ENCODE assay signal across 13 cellular contexts in the genomic region with DNA sequence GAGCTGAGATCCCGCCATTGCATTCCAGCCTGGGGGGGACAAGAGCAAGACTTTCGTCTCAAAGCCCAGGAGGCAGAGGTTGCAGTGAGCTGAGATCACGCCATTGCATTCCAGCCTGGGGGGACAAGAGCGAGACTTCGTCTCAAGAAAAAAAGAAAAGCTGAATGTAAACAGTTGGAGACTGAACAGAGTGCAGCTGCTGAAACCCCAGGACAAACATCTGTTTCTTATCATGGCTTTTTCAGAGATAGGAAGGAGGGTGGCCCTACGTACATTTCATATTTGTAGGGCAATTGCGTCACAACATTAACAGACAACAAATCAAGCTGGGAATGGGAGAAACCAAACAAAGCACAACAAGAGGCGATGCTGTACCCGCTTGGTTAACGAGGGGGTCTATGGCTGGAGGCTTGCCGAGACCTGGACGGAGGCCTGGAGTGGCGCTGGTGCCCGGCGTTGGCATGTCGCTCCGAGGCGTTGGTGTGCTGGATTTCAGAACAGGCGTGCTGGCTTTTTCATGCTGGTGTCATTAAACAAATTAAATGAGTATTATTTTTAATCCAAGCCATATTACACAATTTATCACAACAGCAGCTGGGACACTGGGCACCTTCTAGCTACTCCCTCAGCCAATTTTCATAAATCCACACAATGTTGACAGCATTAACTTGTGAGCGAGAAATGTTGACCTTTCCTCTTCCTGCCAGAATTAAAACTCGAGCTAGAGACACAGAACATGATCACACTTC.
A peak's percentile ranks its signal among the peaks of the same experiment; 100 is the strongest.
DNase-seq lines count a peak whose midpoint lies in the region; ATAC-seq and TF ChIP-seq lines count a peak whose summit lies in the region.
"Had no signal": no experiment of that assay in that cellular context is flagged by ENCODE, and none has a peak within 500 bp of the region (broad histone marks: within the 10 kb centered on the region; RNA-seq: fewer than 3 reads in every experiment).

No MANE protein-coding gene starts in this region.

- H3K79me2 ChIP-seq in parathyroid adenoma, result no peaks in the 10 kb centered on the region

- no peak for TF ChIP-seq CTCF in heart left ventricle (IDR thresholded peaks at IDR 0.05)
- no peak for TF ChIP-seq CTCF in parathyroid adenoma (IDR thresholded peaks at IDR 0.05)

- TF ChIP-seq POLR2A in heart left ventricle (IDR thresholded peaks at IDR 0.05), result no peak

- peaks cover 3% of the 10 kb centered on the region for H3K4me1 Mint-ChIP-seq in activated CD4-positive, alpha-beta T cell treated with anti-CD3 and anti-CD28 coated beads for 36 hours
- H3K4me1 Mint-ChIP-seq: activated naive CD4-positive, alpha-beta T cell treated with anti-CD3 and anti-CD28 coated beads, Interleukin-2, amount 10 ng/mL, durations not matched to agents 7 days and 5 days; CD4-positive, CD25-positive, alpha-beta regulatory T cell had no signal

- peak; percentile 78 to 92 (median 86) for ATAC-seq in heart left ventricle
- ATAC-seq in HG03460 (IDR thresholded peaks at IDR 0.05; ENCODE audit: unreplicated experiment), result no peak
- ATAC-seq in activated CD4-positive, alpha-beta T cell treated with anti-CD3 and anti-CD28 coated beads for 36 hours, result no peak
- ATAC-seq in HG03159 (IDR thresholded peaks at IDR 0.05; ENCODE audit: unreplicated experiment), result no peak

- H3K9me3 ChIP-seq in heart left ventricle (no peaks in the 10 kb centered on the region), parathyroid adenoma (ENCODE audit: control insufficient read depth, low read length) (no peaks in the 10 kb centered on the region)

- CTCF ChIA-PET in activated CD4-positive, alpha-beta T cell treated with anti-CD3 and anti-CD28 coated beads for 36 hours (lab: Charles Lee), result no interaction called here

- peak; percentile 57 for DNase-seq in Ammon's horn (ENCODE audit: low spot score)
- DNase-seq in anterior cingulate cortex (lab: John Stamatoyannopoulos, UW), result peak in 41 of 58 donors; percentile 7 to 70 (median 32)
- DNase-seq in heart left ventricle, result peak in 4 of 5 donors; percentile 41 to 66 (median 49)
- DNase-seq in stimulated activated CD4-positive, alpha-beta T cell treated with anti-CD3 and anti-CD28 coated beads, Interleukin-2, amount 100 ng/mL, for 24 hours, result no peak
- DNase-seq in activated CD4-positive, alpha-beta T cell treated with anti-CD3 and anti-CD28 coated beads for 36 hours, result no peak
- DNase-seq: activated naive CD4-positive, alpha-beta T cell treated with anti-CD3 and anti-CD28 coated beads, Interleukin-2, amount 10 ng/mL, durations not matched to agents 7 days and 5 days; CD4-positive, CD25-positive, alpha-beta regulatory T cell; stimulated activated CD8-positive, alpha-beta memory T cell treated with anti-CD3 and anti-CD28 coated beads, Interleukin-4, amount 100 ng/mL, for 48 hours had no signal

- H3K27me3 ChIP-seq in heart left ventricle, result no peaks in the 10 kb centered on the region
- no peaks in the 10 kb centered on the region for H3K27me3 ChIP-seq in parathyroid adenoma (ENCODE audit: control insufficient read depth, insufficient read depth, low read length)

- WGBS in heart left ventricle, 4 donors, result 63 to 78% (median 70%) methylated on average over 21 of the region's 21 CpGs

- intact Hi-C loops in heart left ventricle (cut with DNase I), result loop anchor here in 4 of 10 donors (5.0 to 10.0 kb wide), 4 partner anchors 74 to 872 kb away; partner anchors contain the start of gene TLE1 (in 2 of the 4)
- intact Hi-C loops in activated CD4-positive, alpha-beta T cell treated with anti-CD3 and anti-CD28 coated beads for 36 hours (cut with DNase I, micrococcal nuclease), result no loop called here

- H3K4me3 Mint-ChIP-seq in activated CD4-positive, alpha-beta T cell treated with anti-CD3 and anti-CD28 coated beads for 36 hours, result no peak overlapping the region
- H3K4me3 Mint-ChIP-seq: activated naive CD4-positive, alpha-beta T cell treated with anti-CD3 and anti-CD28 coated beads, Interleukin-2, amount 10 ng/mL, durations not matched to agents 7 days and 5 days; CD4-positive, CD25-positive, alpha-beta regulatory T cell; IgD-negative memory B cell had no signal

- H3K27ac Mint-ChIP-seq in activated CD4-positive, alpha-beta T cell treated with anti-CD3 and anti-CD28 coated beads for 36 hours, result no peak overlapping the region
- H3K27ac Mint-ChIP-seq: activated naive CD4-positive, alpha-beta T cell treated with anti-CD3 and anti-CD28 coated beads, Interleukin-2, amount 10 ng/mL, durations not matched to agents 7 days and 5 days; CD4-positive, CD25-positive, alpha-beta regulatory T cell; IgD-negative memory B cell had no signal

- no peak overlapping the region for H3K4me2 ChIP-seq in parathyroid adenoma (ENCODE audit: low read length)

- H3K27ac ChIP-seq in heart left ventricle, result peak overlapping the region; percentile 50 to 96 (median 78)
- H3K27ac ChIP-seq in parathyroid adenoma, result peak overlapping the region; percentile 59
- H3K27ac ChIP-seq: VCaP had no signal

- H3K4me1 ChIP-seq in heart left ventricle, result peaks cover 0 to 28% (median 11%) of the 10 kb centered on the region in 12 donors
- no peaks in the 10 kb centered on the region for H3K4me1 ChIP-seq in parathyroid adenoma

- H3K4me3 ChIP-seq in heart left ventricle (peak overlapping the region in 1 of 12 donors; percentile 3), parathyroid adenoma (ENCODE audit: low read depth, low read length) (no peak overlapping the region)

- H3K27me3 Mint-ChIP-seq in activated CD4-positive, alpha-beta T cell treated with anti-CD3 and anti-CD28 coated beads for 36 hours, result no peaks in the 10 kb centered on the region
- H3K27me3 Mint-ChIP-seq: activated naive CD4-positive, alpha-beta T cell treated with anti-CD3 and anti-CD28 coated beads, Interleukin-2, amount 10 ng/mL, durations not matched to agents 7 days and 5 days; CD4-positive, CD25-positive, alpha-beta regulatory T cell; IgD-negative memory B cell had no signal

- no peaks in the 10 kb centered on the region for H3K36me3 Mint-ChIP-seq in activated CD4-positive, alpha-beta T cell treated with anti-CD3 and anti-CD28 coated beads for 36 hours (ENCODE audit: low read depth)
- H3K36me3 Mint-ChIP-seq: activated naive CD4-positive, alpha-beta T cell treated with anti-CD3 and anti-CD28 coated beads, Interleukin-2, amount 10 ng/mL, durations not matched to agents 7 days and 5 days; CD4-positive, CD25-positive, alpha-beta regulatory T cell had no signal

- H3K9me3 Mint-ChIP-seq in activated CD4-positive, alpha-beta T cell treated with anti-CD3 and anti-CD28 coated beads for 36 hours (ENCODE audit: low read depth), result no peaks in the 10 kb centered on the region
- H3K9me3 Mint-ChIP-seq: activated naive CD4-positive, alpha-beta T cell treated with anti-CD3 and anti-CD28 coated beads, Interleukin-2, amount 10 ng/mL, durations not matched to agents 7 days and 5 days; IgD-negative memory B cell had no signal

- no peak overlapping the region for H2AFZ ChIP-seq in parathyroid adenoma

- no peak overlapping the region for H3K9ac ChIP-seq in parathyroid adenoma

- POLR2A ChIA-PET in activated CD4-positive, alpha-beta T cell treated with anti-CD3 and anti-CD28 coated beads for 36 hours (lab: Charles Lee), result no interaction called here

- peaks cover 0 to 76% (median 11%) of the 10 kb centered on the region in 9 donors for H3K36me3 ChIP-seq in heart left ventricle
- no peaks in the 10 kb centered on the region for H3K36me3 ChIP-seq in parathyroid adenoma (ENCODE audit: control insufficient read depth, insufficient read depth, low read length)

Comparison
In these comparisons a context has a peak if more than half of its experiments do, and no peak if none do; other contexts are left out.
1. DNase-seq: peak in Ammon's horn (single experiment), anterior cingulate cortex (41 of 58) and heart left ventricle (4 of 5); none in stimulated activated CD4-positive, alpha-beta T cell treated with anti-CD3 and anti-CD28 coated beads, Interleukin-2, amount 100 ng/mL, for 24 hours (0 of 2) and activated CD4-positive, alpha-beta T cell treated with anti-CD3 and anti-CD28 coated beads for 36 hours (single experiment).
2. ATAC-seq: peak in heart left ventricle (4 of 4); none in HG03460 (single experiment), activated CD4-positive, alpha-beta T cell treated with anti-CD3 and anti-CD28 coated beads for 36 hours (single experiment) and HG03159 (single experiment).